Comparison of ENCODE assay signal across 7 cellular contexts in genomic region chr10:98748298-98748697, GRCh38.
DNase-seq lines count a peak whose midpoint lies in the region; ATAC-seq lines count a peak whose summit lies in the region.

No MANE protein-coding gene starts in this region.

- no peaks in the 10 kb centered on the region for H3K36me3 ChIP-seq in mesendoderm (ENCODE audit: control insufficient read depth, insufficient read depth, low read length)

- no peak overlapping the region for H3K18ac ChIP-seq in mesendoderm (ENCODE audit: low read length)

- no CpG with 5 or more reads among the region's 1 CpG for whole genome bisulfite sequencing in mesendoderm (ENCODE audit: extremely low coverage, insufficient coverage, low lambda C conversion rate)

- H3K27me3 ChIP-seq in mesendoderm (ENCODE audit: insufficient read depth, low read length, poor library complexity), result no peaks in the 10 kb centered on the region

- no peaks in the 10 kb centered on the region for H3K4me1 ChIP-seq in mesendoderm (ENCODE audit: control insufficient read depth, low read depth, low read length)

- H3K79me1 ChIP-seq in mesendoderm (ENCODE audit: low read length), result no peaks in the 10 kb centered on the region

- no peak overlapping the region for H3K4me3 ChIP-seq in mesendoderm (ENCODE audit: low read length)

- H3K56ac ChIP-seq in mesendoderm (ENCODE audit: low read length), result no peak overlapping the region

- H3K27ac ChIP-seq in mesendoderm (ENCODE audit: low read depth, low read length), result no peak overlapping the region

- H2AK5ac ChIP-seq in mesendoderm (ENCODE audit: low read length), result no peak overlapping the region

- no peak overlapping the region for H3K9ac ChIP-seq in mesendoderm (ENCODE audit: low read length)

- H4K8ac ChIP-seq in mesendoderm (ENCODE audit: low read depth, low read length), result no peak overlapping the region

- H2BK5ac ChIP-seq in mesendoderm (ENCODE audit: low read length), result no peak overlapping the region

- H4K5ac ChIP-seq in mesendoderm (ENCODE audit: low read length), result no peak overlapping the region

- H3K23ac ChIP-seq in mesendoderm (ENCODE audit: low read length), result no peak overlapping the region

- H2BK120ac ChIP-seq in mesendoderm (ENCODE audit: low read depth, low read length), result no peak overlapping the region

- ATAC-seq in HG03280 (IDR thresholded peaks at IDR 0.05; ENCODE audit: unreplicated experiment) (no peak), GM19395 (IDR thresholded peaks at IDR 0.05; ENCODE audit: unreplicated experiment) (no peak)

- H3K4me2 ChIP-seq in mesendoderm (ENCODE audit: low read length), result no peak overlapping the region

- H3K4ac ChIP-seq in mesendoderm (ENCODE audit: low read depth, low read length), result no peak overlapping the region

- no peaks in the 10 kb centered on the region for H3K79me2 ChIP-seq in mesendoderm (ENCODE audit: control insufficient read depth, insufficient read depth, low read length)

- H2BK15ac ChIP-seq in mesendoderm (replicated peaks; ENCODE audit: low read depth), result no peak overlapping the region

- DNase-seq in GDM1 (lab: John Stamatoyannopoulos, UW) (peak; percentile 42), HuH-7 (ENCODE audit: low spot score) (peak; percentile 6), amniotic epithelial cell (ENCODE audit: low read depth) (peak; percentile 46), mesendoderm (peak; percentile 58), NCI-H345 (lab: John Stamatoyannopoulos, UW) (no peak)
